ENCODE assay signal across 8 cellular contexts in the genomic region with DNA sequence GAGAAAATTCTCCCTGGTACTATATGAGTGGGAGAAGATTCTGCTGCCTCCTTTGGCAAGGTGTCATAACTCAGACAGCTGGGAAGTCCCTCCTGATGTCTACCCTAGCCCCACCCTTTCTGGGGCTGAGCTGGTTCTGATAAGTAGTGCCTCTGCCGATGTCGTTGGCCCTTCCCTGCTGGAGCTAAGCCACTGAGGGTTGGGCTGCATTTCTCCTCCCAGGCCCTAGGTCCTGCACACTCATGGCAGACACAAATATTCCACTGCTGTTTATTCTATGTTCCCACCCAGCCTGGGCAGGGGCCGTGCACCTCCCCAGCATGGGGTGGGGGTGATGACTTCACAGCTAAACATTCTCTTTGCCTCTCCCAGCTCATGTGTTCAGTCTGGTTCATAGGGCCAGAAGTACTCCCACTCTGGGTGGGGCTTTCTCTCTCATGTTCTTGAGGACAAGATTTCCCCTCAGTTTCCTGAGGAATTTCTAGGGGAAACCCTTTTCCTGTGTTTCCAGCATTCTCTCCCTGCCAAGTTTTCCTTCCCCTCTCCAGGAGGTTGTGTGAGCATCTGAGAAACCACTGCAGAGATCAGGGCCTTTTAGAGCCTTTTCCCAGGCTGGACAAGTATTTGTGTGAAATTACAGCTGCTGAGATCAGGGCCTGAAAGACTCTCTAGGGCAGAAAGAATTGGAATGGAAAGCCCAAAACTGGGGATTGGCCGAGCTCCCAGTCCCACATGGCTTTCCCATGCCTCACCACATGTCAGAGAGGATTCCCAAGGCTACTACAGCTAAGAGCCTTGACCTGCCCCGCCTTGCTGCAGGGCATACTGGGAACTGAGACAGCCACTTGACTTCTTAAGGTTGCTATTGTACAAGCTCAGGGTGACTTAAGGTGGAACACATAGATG.
DNase-seq lines count a peak whose midpoint lies in the region; ATAC-seq and TF ChIP-seq lines count a peak whose summit lies in the region.

No MANE protein-coding gene starts in this region.

- TF ChIP-seq CTCF in DND-41 (IDR thresholded peaks at IDR 0.05; ENCODE audit: borderline replicate concordance, extremely low read depth, low read length, poor library complexity, severe bottlenecking) (no peak), Panc1 (IDR thresholded peaks at IDR 0.05) (no peak), vagina (IDR thresholded peaks at IDR 0.05) (no peak)

- no peak overlapping the region for H3K4me2 ChIP-seq in DND-41 (ENCODE audit: insufficient read depth, low read length)

- no peak overlapping the region for H3K9ac ChIP-seq in DND-41 (ENCODE audit: low read depth, low read length)
- H3K9ac ChIP-seq in duodenal mucosa (ENCODE audit: low read depth in 1 of 2, low read length in 2 of 2), result peak overlapping the region in 1 of 2 donors; percentile 12

- no peak for DNase-seq in DND-41
- DNase-seq in Panc1 (ENCODE audit: low read depth, low spot score), result no peak
- DNase-seq in midbrain (lab: John Stamatoyannopoulos, UW), result peak; percentile 30
- DNase-seq in vagina (ENCODE audit: extremely low spot score in 2 of 2), result peak in 1 of 2 donors; percentile 96
- DNase-seq in SHP77 (lab: John Stamatoyannopoulos, UW), result no peak
- no peak for DNase-seq in NCI-H345 (lab: John Stamatoyannopoulos, UW)

- no peak for ATAC-seq in DND-41 (ENCODE audit: insufficient read depth, low read depth)
- ATAC-seq in Panc1, result peak; percentile 50; the same call in 1 of the 2 replicates
- no peak for ATAC-seq in GM18520 (IDR thresholded peaks at IDR 0.05; ENCODE audit: unreplicated experiment)

- no peak overlapping the region for H2AFZ ChIP-seq in DND-41 (ENCODE audit: low read depth, low read length)

- POLR2A ChIA-PET in Panc1 (lab: Charles Lee), result no interaction called here

- H3K79me2 ChIP-seq in DND-41 (ENCODE audit: insufficient read depth, low read length), result peaks cover 84% of the 10 kb centered on the region

- in situ Hi-C loops in Panc1 (cut with HindIII; ENCODE audit: low pct_unique_long_range_greater_than_20kb, low sequenced_read_pairs), result no loop called here

- TF ChIP-seq POLR2A in vagina (IDR thresholded peaks at IDR 0.05), result no peak

- H3K9me3 ChIP-seq in DND-41 (ENCODE audit: insufficient read depth, low read length, severe bottlenecking), result no peaks in the 10 kb centered on the region
- H3K9me3 ChIP-seq in Panc1 (ENCODE audit: control insufficient read depth, insufficient read depth, low read depth, low read length), result no peaks in the 10 kb centered on the region
- no peaks in the 10 kb centered on the region for H3K9me3 ChIP-seq in duodenal mucosa (ENCODE audit: control insufficient read depth in 1 of 2, low read length in 2 of 2)
- no peaks in the 10 kb centered on the region for H3K9me3 ChIP-seq in vagina

- no TSS peak for BruUV-seq in Panc1 (replicated peaks; lab: Mats Ljungman, UMichigan)

- intact Hi-C loops in Panc1 (cut with micrococcal nuclease; ENCODE audit: unreplicated experiment), result loop anchor here (5.0 kb wide), 1 partner anchor 66 kb away; a partner anchor contains a TSS
- intact Hi-C loops in vagina (cut with DNase I), result loop anchor here (2.0 to 5.0 kb wide), 2 partner anchors 66 to 136 kb away; a partner anchor contains a TSS

- peaks cover 62% of the 10 kb centered on the region for H4K20me1 ChIP-seq in DND-41 (ENCODE audit: insufficient read depth, low read length)

- H3K27ac ChIP-seq in DND-41 (ENCODE audit: low read length) (peak overlapping the region; percentile 31), Panc1 (ENCODE audit: low read length) (no peak overlapping the region), duodenal mucosa (ENCODE audit: low read depth, low read length) (peak overlapping the region; percentile 28), vagina (peak overlapping the region; percentile 87)

- no peaks in the 10 kb centered on the region for H3K27me3 ChIP-seq in DND-41 (ENCODE audit: insufficient read depth, low read length, poor library complexity)
- no peaks in the 10 kb centered on the region for H3K27me3 ChIP-seq in Panc1 (ENCODE audit: control insufficient read depth, insufficient read depth, low read length)
- no peaks in the 10 kb centered on the region for H3K27me3 ChIP-seq in duodenal mucosa (ENCODE audit: control insufficient read depth in 1 of 2, insufficient read depth in 2 of 2, low read length in 2 of 2)
- H3K27me3 ChIP-seq in vagina, result no peaks in the 10 kb centered on the region

- no peaks in the 10 kb centered on the region for H3K4me1 ChIP-seq in DND-41 (ENCODE audit: insufficient read depth, low read length)
- no peaks in the 10 kb centered on the region for H3K4me1 ChIP-seq in Panc1 (ENCODE audit: control insufficient read depth, insufficient read depth, low read length)
- peaks cover 18 to 21% of the 10 kb centered on the region in 2 donors for H3K4me1 ChIP-seq in duodenal mucosa (ENCODE audit: control insufficient read depth in 1 of 2, insufficient read depth in 2 of 2, low read length in 2 of 2)
- peaks cover 75% of the 10 kb centered on the region for H3K4me1 ChIP-seq in vagina

- CTCF ChIA-PET in Panc1 (lab: Charles Lee), result interaction anchor here (0.5 to 0.7 kb wide), 2 partner anchors 20 to 354 kb away, joined by 3 read pairs; no protein-coding TSS in a partner anchor

- H3K4me3 ChIP-seq in DND-41 (ENCODE audit: low read depth in 1 of 2, low read length in 2 of 2), result no peak overlapping the region
- H3K4me3 ChIP-seq in Panc1 (ENCODE audit: low read depth in 2 of 2, low read length in 2 of 2), result no peak overlapping the region
- H3K4me3 ChIP-seq in duodenal mucosa (ENCODE audit: low read depth in 1 of 2, low read length in 2 of 2), result no peak overlapping the region
- H3K4me3 ChIP-seq in vagina, result no peak overlapping the region

- H3K36me3 ChIP-seq in DND-41 (ENCODE audit: insufficient read depth, low read length) (peaks cover 90% of the 10 kb centered on the region), Panc1 (ENCODE audit: control insufficient read depth, insufficient read depth, low read length) (no peaks in the 10 kb centered on the region), duodenal mucosa (ENCODE audit: control insufficient read depth in 1 of 2, insufficient read depth in 2 of 2, low read length in 2 of 2) (peaks cover 0 to 3% of the 10 kb centered on the region in 2 donors), vagina (no peaks in the 10 kb centered on the region)
